Comparison of ENCODE assay signal across 8 cellular contexts in genomic region chr7:135147341-135147898, GRCh38. TPM values are rescaled to one million over a fixed set of nuclear protein-coding genes. Genes with fewer than 3 reads are reported as not detected.
DNase-seq lines count a peak whose midpoint lies in the region; ATAC-seq and TF ChIP-seq lines count a peak whose summit lies in the region.

No MANE protein-coding gene starts in this region.

- H3K4me3 ChIP-seq in HEK293 (ENCODE audit: low read depth, low read length) (no peak overlapping the region), heart right ventricle (peak overlapping the region; percentile 30 to 69 (median 62))

- peak; percentile 60 to 76 (median 74) for ATAC-seq in heart right ventricle
- ATAC-seq in stimulated activated naive B cell treated with anti-CD40 and anti-IgM and Interleukin-4, amounts not matched to agents 10 μg/mL and 1 μg/mL and 100 μg/mL, for 72 hours (replicated peaks): no peak

- CTCF ChIA-PET in HEK293 (lab: Yijun Ruan, JAX): interaction anchor here (0.6 kb wide), 2 partner anchors 16 to 179 kb away, joined by 3 read pairs; no protein-coding TSS in a partner anchor

- intact Hi-C loops in CD14-positive monocyte (cut with micrococcal nuclease): loop anchor here in 1 of 2 donors (5.0 kb wide), 1 partner anchor 65 kb away; the partner anchor contains the start of gene WDR91
- intact Hi-C loops in heart right ventricle (cut with DNase I): loop anchor here in 4 of 10 donors (1.0 to 5.0 kb wide), 3 partner anchors 23 to 161 kb away; partner anchors contain the start of genes AGBL3 (in 3 of the 4) and CYREN (in 1 of the 4)

- H3K9me3 ChIP-seq in HEK293 (ENCODE audit: control insufficient read depth, insufficient read depth, low read depth, low read length) (no peaks in the 10 kb centered on the region), heart right ventricle (no peaks in the 10 kb centered on the region)

- no peaks in the 10 kb centered on the region for H3K27me3 ChIP-seq in heart right ventricle

- peak overlapping the region; percentile 93 to 99 (median 96) for H3K27ac Mint-ChIP-seq in CD14-positive monocyte
- peak overlapping the region; percentile 92 for H3K27ac Mint-ChIP-seq in stimulated activated naive B cell treated with anti-CD40 and anti-IgM and Interleukin-4, amounts not matched to agents 10 μg/mL and 1 μg/mL and 100 μg/mL, for 72 hours

- peaks cover 56% of the 10 kb centered on the region for H3K4me1 Mint-ChIP-seq in CD14-positive monocyte
- H3K4me1 Mint-ChIP-seq in stimulated activated naive B cell treated with anti-CD40 and anti-IgM and Interleukin-4, amounts not matched to agents 10 μg/mL and 1 μg/mL and 100 μg/mL, for 72 hours: peaks cover 35 to 71% of the 10 kb centered on the region in 2 donors

- POLR2A ChIA-PET in HEK293 (lab: Yijun Ruan, JAX): interaction anchor here (0.9 kb wide), 1 partner anchor 15 kb away, joined by 3 read pairs; no protein-coding TSS in a partner anchor

- H3K4me1 ChIP-seq in HEK293 (ENCODE audit: control insufficient read depth, insufficient read depth, low read length) (no peaks in the 10 kb centered on the region), heart right ventricle (peaks cover 6 to 78% (median 62%) of the 10 kb centered on the region in 9 donors)

- TF ChIP-seq CTCF in CD14-positive monocyte (IDR thresholded peaks at IDR 0.05) (no peak), HEK293 (tag by site-specific recombination; IDR thresholded peaks at IDR 0.05) (no peak), VCaP (conservative IDR thresholded peaks at IDR 0.05) (no peak), heart right ventricle (IDR thresholded peaks at IDR 0.05) (peak in 1 of 9 donors; percentile 11)

- no peaks in the 10 kb centered on the region for H3K36me3 ChIP-seq in HEK293 (ENCODE audit: control insufficient read depth in 2 of 2, insufficient read depth in 1 of 2, low read length in 2 of 2)
- H3K36me3 ChIP-seq in heart right ventricle: peaks cover 0 to 14% (median 0%) of the 10 kb centered on the region in 9 donors

- no peaks in the 10 kb centered on the region for H3K9me3 Mint-ChIP-seq in CD14-positive monocyte
- no peaks in the 10 kb centered on the region for H3K9me3 Mint-ChIP-seq in stimulated activated naive B cell treated with anti-CD40 and anti-IgM and Interleukin-4, amounts not matched to agents 10 μg/mL and 1 μg/mL and 100 μg/mL, for 72 hours

- peak overlapping the region; percentile 96 for H3K4me3 Mint-ChIP-seq in CD14-positive monocyte
- H3K4me3 Mint-ChIP-seq in stimulated activated naive B cell treated with anti-CD40 and anti-IgM and Interleukin-4, amounts not matched to agents 10 μg/mL and 1 μg/mL and 100 μg/mL, for 72 hours: peak overlapping the region; percentile 86

- H3K27ac ChIP-seq in HEK293 (ENCODE audit: extremely low read depth, low read depth, low read length): no peak overlapping the region
- peak overlapping the region; percentile 73 for H3K27ac ChIP-seq in VCaP
- peak overlapping the region; percentile 87 to 97 (median 94) for H3K27ac ChIP-seq in heart right ventricle

- no peak for DNase-seq in CD14-positive monocyte (ENCODE audit: low spot score)
- peak in 1 of 2 donors; percentile 61 for DNase-seq in heart right ventricle
- no peak for DNase-seq in stimulated activated naive B cell treated with anti-CD40 and anti-IgM and Interleukin-4, amounts not matched to agents 10 μg/mL and 1 μg/mL and 100 μg/mL, for 72 hours
- no peak for DNase-seq in NCI-H1417 treated with DMSO at 0.1 percent for 48 hours (lab: John Stamatoyannopoulos, UW)
- no peak for DNase-seq in NCI-H187 (lab: John Stamatoyannopoulos, UW)
- DNase-seq in NCI-H69 (lab: John Stamatoyannopoulos, UW): no peak

- H3K36me3 Mint-ChIP-seq in CD14-positive monocyte: peaks cover 4 to 15% of the 10 kb centered on the region in 2 donors
- H3K36me3 Mint-ChIP-seq in stimulated activated naive B cell treated with anti-CD40 and anti-IgM and Interleukin-4, amounts not matched to agents 10 μg/mL and 1 μg/mL and 100 μg/mL, for 72 hours: peaks cover 8 to 9% of the 10 kb centered on the region in 2 donors

- WGBS in heart right ventricle, 2 donors: 8 to 17% methylated on average over 6 of the region's 6 CpGs

- peaks cover 0 to 2% (median 0%) of the 10 kb centered on the region in 3 donors for H3K27me3 Mint-ChIP-seq in CD14-positive monocyte (ENCODE audit: low read depth in 3 of 3)
- no peaks in the 10 kb centered on the region for H3K27me3 Mint-ChIP-seq in stimulated activated naive B cell treated with anti-CD40 and anti-IgM and Interleukin-4, amounts not matched to agents 10 μg/mL and 1 μg/mL and 100 μg/mL, for 72 hours

TF ChIP-seq in HEK293, 187 proteins besides CTCF, POLR2A, EP300 and RAD21:
- no peak for TF ChIP-seq ZSCAN18 (tag by site-specific recombination; IDR thresholded peaks at IDR 0.05)
- peak; percentile 79; the same call in 1 of the 2 replicates for TF ChIP-seq MYNN (tag by site-specific recombination; IDR thresholded peaks at IDR 0.05; ENCODE audit: borderline replicate concordance)
- TF ChIP-seq ZBTB6 (tag by site-specific recombination; IDR thresholded peaks at IDR 0.05): no peak
- TF ChIP-seq MZF1 (tag by site-specific recombination; IDR thresholded peaks at IDR 0.05; ENCODE audit: borderline replicate concordance): no peak
TF ChIP-seq in HEK293: peak in this region for 1.

RNA-seq across cellular contexts. Expression of gene TMEM140, which starts 0.5 kb away (rescaled TPM):
- polyA plus RNA-seq in CD14-positive monocyte: 10 to 100 TPM; 10.6 to 14.7 TPM
- 10 to 100 TPM; 15.7 to 74.1 (median 26.2) TPM for total RNA-seq in heart right ventricle
- 10 to 100 TPM in 1 of 2 donors, 1 to 10 TPM in 1; 6.1 to 28.3 TPM for polyA plus RNA-seq in heart right ventricle

RNA-seq across cellular contexts. Expression of gene CYREN, which starts 23.1 kb away (rescaled TPM):
- polyA plus RNA-seq in CD14-positive monocyte (10 to 100 TPM; 40.1 to 47.4 TPM), heart right ventricle (10 to 100 TPM; 20.1 to 23.4 TPM)
- total RNA-seq in heart right ventricle: 10 to 100 TPM; 16.0 to 33.3 (median 22.6) TPM

Comparison
In these comparisons a context has a peak if more than half of its experiments do, and no peak if none do; other contexts are left out.
1. ATAC-seq: peak in heart right ventricle (8 of 8); none in stimulated activated naive B cell treated with anti-CD40 and anti-IgM and Interleukin-4, amounts not matched to agents 10 μg/mL and 1 μg/mL and 100 μg/mL, for 72 hours (0 of 2).